Comparison of ENCODE assay signal across 8 cellular contexts in genomic region chr4:177308842-177309524, GRCh38. TPM values are rescaled to one million over a fixed set of nuclear protein-coding genes. Genes with fewer than 3 reads are reported as not detected.
DNase-seq lines count a peak whose midpoint lies in the region; ATAC-seq, FAIRE-seq and TF ChIP-seq lines count a peak whose summit lies in the region.

No MANE protein-coding gene starts in this region.

- H3K56ac ChIP-seq in H1 (replicated peaks; ENCODE audit: insufficient read length, low read depth, low read length), result no peak overlapping the region

- intact Hi-C loops in sigmoid colon (cut with DNase I), result no loop called here

- WGBS in H1 (ENCODE audit: extremely low coverage in 1 of 2, insufficient coverage in 1 of 2, insufficient read length in 1 of 2, insufficient replicate concordance in 2 of 2, low coverage in 1 of 2, low lambda C conversion rate in 2 of 2, missing lambda C conversion rate in 1 of 2), 2 experiments, result 83% methylated on average over 8 of the region's 8 CpGs; no CpG with 5 or more reads in 1 of the 2 experiments
- WGBS in sigmoid colon, 2 donors, result 52 to 59% methylated on average over 8 of the region's 8 CpGs

- FAIRE-seq in H1 (lab: Jason Lieb, UNC), result no peak

- H4K5ac ChIP-seq in H1 (ENCODE audit: insufficient read length, low read depth, low read length), result peak overlapping the region; percentile 48

- H3K9me3 ChIP-seq in H1 (ENCODE audit: insufficient read depth in 2 of 2, low read depth in 1 of 2, low read length in 1 of 2), result no peaks in the 10 kb centered on the region
- H3K9me3 ChIP-seq in sigmoid colon, result no peaks in the 10 kb centered on the region

- peak; percentile 52 to 78 for DNase-seq in NOMO-1 (lab: John Stamatoyannopoulos, UW; ENCODE audit: unreplicated experiment in 2 of 2)
- no peak for DNase-seq in H1 (ENCODE audit: low read depth in 1 of 2, low spot score in 2 of 2)
- no peak for DNase-seq in sigmoid colon
- no peak for DNase-seq in foreskin melanocyte
- DNase-seq in A172 (ENCODE audit: low spot score), result no peak
- DNase-seq in KG1 (lab: John Stamatoyannopoulos, UW), result no peak

- no peak overlapping the region for H4K8ac ChIP-seq in H1 (ENCODE audit: extremely low read depth, insufficient read depth, low read length)

- no peak for TF ChIP-seq EP300 in H1 (IDR thresholded peaks at IDR 0.05; ENCODE audit: borderline replicate concordance in 1 of 2, low read depth in 2 of 2, low read length in 2 of 2)
- no peak for TF ChIP-seq EP300 in sigmoid colon (IDR thresholded peaks at IDR 0.05)

- TF ChIP-seq RAD21 in H1 (IDR thresholded peaks at IDR 0.05 in 1 of 2, conservative IDR thresholded peaks at IDR 0.05 in 1 of 2; ENCODE audit: low read depth in 2 of 2, low read length in 2 of 2), result no peak

- H4K20me1 ChIP-seq in H1 (replicated peaks in 1 of 2; ENCODE audit: control insufficient read depth in 1 of 2, insufficient read depth in 2 of 2, low read length in 2 of 2), result no peaks in the 10 kb centered on the region

- no peak overlapping the region for H3K4ac ChIP-seq in H1 (replicated peaks; ENCODE audit: insufficient read length, low read depth, low read length)

- H2AK5ac ChIP-seq in H1 (ENCODE audit: low read depth, low read length), result no peak overlapping the region

- H3K4me3 ChIP-seq in H1 (ENCODE audit: extremely low read depth in 1 of 4, insufficient read depth in 2 of 4, low read depth in 3 of 4, low read length in 4 of 4) (peak overlapping the region in 3 of 4 experiments; percentile 60 to 82 (median 78); a peak in 5 of 8 replicates), sigmoid colon (peak overlapping the region in 3 of 4 donors; percentile 43 to 60 (median 58))

- H3K4me2 ChIP-seq in H1 (ENCODE audit: insufficient read depth in 1 of 2, low read depth in 2 of 2, low read length in 2 of 2), result peak overlapping the region; percentile 59 to 70

- H3K23me2 ChIP-seq in H1 (ENCODE audit: low read depth, low read length), result no peaks in the 10 kb centered on the region; the same call in 1 of the 2 replicates

- H3K79me1 ChIP-seq in H1 (ENCODE audit: low read depth, low read length), result no peaks in the 10 kb centered on the region

- H3K4me1 ChIP-seq in H1 (replicated peaks in 1 of 4; ENCODE audit: control insufficient read depth in 3 of 4, insufficient read depth in 4 of 4, low read length in 3 of 4) (no peaks in the 10 kb centered on the region), sigmoid colon (peaks cover 0 to 11% (median 8%) of the 10 kb centered on the region in 4 donors)

- ATAC-seq in GM18873 (IDR thresholded peaks at IDR 0.05; ENCODE audit: low FRiP score, unreplicated experiment), result peak; percentile 1
- ATAC-seq in GM19023 (IDR thresholded peaks at IDR 0.05; ENCODE audit: unreplicated experiment), result no peak

- peaks cover 0 to 6% of the 10 kb centered on the region in 2 experiments; a peak in 2 of 4 replicates for H3K79me2 ChIP-seq in H1 (ENCODE audit: control insufficient read depth in 1 of 2, insufficient read depth in 2 of 2, low read length in 2 of 2)

- H4K91ac ChIP-seq in H1 (replicated peaks; ENCODE audit: insufficient read length, low read length), result no peak overlapping the region

- H2BK120ac ChIP-seq in H1 (replicated peaks; ENCODE audit: low read depth, low read length), result no peak overlapping the region

- H2BK5ac ChIP-seq in H1 (ENCODE audit: low read depth, low read length), result no peak overlapping the region

- no peak overlapping the region for H2BK12ac ChIP-seq in H1 (ENCODE audit: low read depth, low read length)

- H3K23ac ChIP-seq in H1 (ENCODE audit: insufficient read length), result no peak overlapping the region

- TF ChIP-seq CTCF in H1 (IDR thresholded peaks at IDR 0.05; ENCODE audit: control extremely low read depth in 1 of 3, insufficient read depth in 1 of 3, low read depth in 1 of 3, low read length in 3 of 3), result no peak
- no peak for TF ChIP-seq CTCF in sigmoid colon (IDR thresholded peaks at IDR 0.05)

- H2AFZ ChIP-seq in H1 (ENCODE audit: low read length), result peak overlapping the region; percentile 26; the same call in 1 of the 2 replicates

- no peak overlapping the region for H3K9ac ChIP-seq in H1 (replicated peaks in 1 of 4; ENCODE audit: extremely low read depth in 1 of 4, low read depth in 3 of 4, low read length in 3 of 4)

- H3K27ac ChIP-seq in H1 (ENCODE audit: low read depth, low read length) (no peak overlapping the region), sigmoid colon (no peak overlapping the region)

- H3K36me3 ChIP-seq in H1 (ENCODE audit: control insufficient read depth in 2 of 4, insufficient read depth in 4 of 4, low read length in 3 of 4) (no peaks in the 10 kb centered on the region), sigmoid colon (no peaks in the 10 kb centered on the region)

- CTCF ChIA-PET in H1 (lab: Charles Lee; ENCODE audit: partially characterized antibody), result interaction anchor here (0.6 to 1.7 kb wide), 4 partner anchors 15 to 554 kb away, joined by 3 to 4 read pairs (median 4); no protein-coding TSS in a partner anchor

- no peaks in the 10 kb centered on the region for H3K27me3 ChIP-seq in H1 (replicated peaks in 1 of 4; ENCODE audit: control insufficient read depth in 3 of 4, extremely low read depth in 1 of 4, insufficient read depth in 3 of 4, low read length in 3 of 4)
- no peaks in the 10 kb centered on the region for H3K27me3 ChIP-seq in sigmoid colon

- no peak overlapping the region for H2BK20ac ChIP-seq in H1 (ENCODE audit: low read length)

- H3K14ac ChIP-seq in H1 (ENCODE audit: insufficient read length), result no peak overlapping the region

- no peak overlapping the region for H2BK15ac ChIP-seq in H1 (ENCODE audit: low read length)

- POLR2A ChIA-PET in H1 (lab: Charles Lee; ENCODE audit: partially characterized antibody), result interaction anchor here (0.7 kb wide), 1 partner anchor 25 kb away, joined by 3 read pairs; no protein-coding TSS in a partner anchor

- TF ChIP-seq POLR2A in H1 (IDR thresholded peaks at IDR 0.05; ENCODE audit: control extremely low read depth in 1 of 2, low read depth in 2 of 2, low read length in 2 of 2) (no peak), sigmoid colon (IDR thresholded peaks at IDR 0.05) (no peak)

- H3K18ac ChIP-seq in H1 (ENCODE audit: extremely low read depth, low read length), result no peak overlapping the region

TF ChIP-seq in H1, 55 proteins besides CTCF, POLR2A, EP300 and RAD21:
- TF ChIP-seq TBP (IDR thresholded peaks at IDR 0.05; ENCODE audit: low read depth, low read length), result no peak
- TF ChIP-seq ZNF274 (IDR thresholded peaks at IDR 0.05; ENCODE audit: borderline replicate concordance, extremely low read depth, low read length), result no peak
- no peak for TF ChIP-seq YY1 (IDR thresholded peaks at IDR 0.05; ENCODE audit: low read depth, low read length)
- no peak for TF ChIP-seq SP4 (IDR thresholded peaks at IDR 0.05; ENCODE audit: low read length)
- TF ChIP-seq RFX5 (IDR thresholded peaks at IDR 0.05; ENCODE audit: borderline replicate concordance, low read depth, low read length), result no peak
- no peak for TF ChIP-seq HDAC6 (IDR thresholded peaks at IDR 0.05; ENCODE audit: low read depth, low read length)
- no peak for TF ChIP-seq EZH2 (IDR thresholded peaks at IDR 0.05; ENCODE audit: low read depth, low read length, severe bottlenecking)
- TF ChIP-seq RBBP5 (IDR thresholded peaks at IDR 0.05; ENCODE audit: borderline replicate concordance, low read depth, low read length), result no peak
- no peak for TF ChIP-seq SP2 (IDR thresholded peaks at IDR 0.05; ENCODE audit: low read length)
- TF ChIP-seq SUZ12 (IDR thresholded peaks at IDR 0.05; ENCODE audit: low read length), result no peak
- TF ChIP-seq SP1 (IDR thresholded peaks at IDR 0.05; ENCODE audit: low read depth, low read length), result no peak
- no peak for TF ChIP-seq KDM1A (IDR thresholded peaks at IDR 0.05; ENCODE audit: borderline replicate concordance, low read length)
- no peak for TF ChIP-seq TAF1 (IDR thresholded peaks at IDR 0.05; ENCODE audit: low read depth, low read length)
- no peak for TF ChIP-seq GTF2F1 (IDR thresholded peaks at IDR 0.05; ENCODE audit: borderline replicate concordance, low read depth, low read length)
- TF ChIP-seq, protein P1, sequence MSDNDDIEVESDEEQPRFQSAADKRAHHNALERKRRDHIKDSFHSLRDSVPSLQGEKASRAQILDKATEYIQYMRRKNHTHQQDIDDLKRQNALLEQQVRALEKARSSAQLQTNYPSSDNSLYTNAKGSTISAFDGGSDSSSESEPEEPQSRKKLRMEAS (IDR thresholded peaks at IDR 0.05), result no peak
- TF ChIP-seq RXRA (IDR thresholded peaks at IDR 0.05; ENCODE audit: insufficient read depth, low read depth, low read length), result no peak

RNA-seq across cellular contexts. Expression of gene NEIL3, which starts 0.7 kb away (rescaled TPM):
- total RNA-seq in H1 (2021; fragmentation: NEBNext Ultra II Directional; extraction: Animal tissue kit (Norgen Biotek cat#: 25700)), result 10.8 and 11.0 TPM in 2 replicates
- polyA plus RNA-seq in H1 (2011; rRNA removed), result 3.5 and 5.5 TPM in 2 replicates
- 7.1 TPM for polyA plus RNA-seq in H1 (2011; cell fraction: cytosol; rRNA removed)
- 5.3 TPM for polyA plus RNA-seq in H1 (2011; cell fraction: nucleus; rRNA removed)
- polyA plus RNA-seq in H1 (2012, experiment 1 of 2), result 4.4 to 6.0 TPM (median 5.1 TPM) in 4 replicates
- polyA plus RNA-seq in H1 (2012, experiment 2 of 2), result 0.93 TPM
- polyA plus RNA-seq in H1 (2013, experiment 1 of 2), result 7.2 TPM
- polyA plus RNA-seq in H1 (2013, experiment 2 of 2), result 7.6 TPM
- 5.9 and 6.7 TPM in 2 replicates for polyA minus RNA-seq in H1 (2011; rRNA and poly(A)+ RNA removed)
- polyA minus RNA-seq in H1 (2011; cell fraction: cytosol; rRNA and poly(A)+ RNA removed), result 5.3 TPM
- polyA minus RNA-seq in H1 (2011; cell fraction: nucleus; rRNA and poly(A)+ RNA removed), result 17.2 TPM
- under 1 TPM in 1 of 4 donors, not detected in 3; 0.27 TPM for total RNA-seq in sigmoid colon
- polyA plus RNA-seq in sigmoid colon, result 1 to 10 TPM in 1 of 3 donors, under 1 TPM in 1, not detected in 1; 0.69 to 1.9 TPM
- 17.5 and 21.8 TPM in 2 replicates for total RNA-seq in A172 (2014; rRNA removed; shearing (Covaris generic))

Comparison
In these comparisons a context has a peak if more than half of its experiments do, and no peak if none do; other contexts are left out.
1. DNase-seq: peak in NOMO-1 (2 of 2); none in H1 (0 of 2), sigmoid colon (single experiment), foreskin melanocyte (single experiment), A172 (single experiment) and KG1 (single experiment).